Comparison of ENCODE assay signal across 30 cellular contexts in genomic region chr14:61593330-61593729, GRCh38.
A peak's percentile ranks its signal among the peaks of the same experiment; 100 is the strongest.
DNase-seq lines count a peak whose midpoint lies in the region; ATAC-seq, FAIRE-seq and TF ChIP-seq lines count a peak whose summit lies in the region.
"Had no signal": no experiment of that assay in that cellular context is flagged by ENCODE, and none has a peak within 500 bp of the region (broad histone marks: within the 10 kb centered on the region; RNA-seq: fewer than 3 reads in every experiment).

No MANE protein-coding gene starts in this region.

- H3K4me1 Mint-ChIP-seq in activated CD4-positive, alpha-beta T cell treated with anti-CD3 and anti-CD28 coated beads, Interleukin-2, amount 10 ng/mL, durations not matched to agents 24 days and 14 days, result peaks cover 57% of the 10 kb centered on the region
- peaks cover 19% of the 10 kb centered on the region for H3K4me1 Mint-ChIP-seq in astrocyte (ENCODE audit: low read depth, unreplicated experiment)

- in situ Hi-C loops in GM23248 (cut with MboI), result no loop called here

- no peaks in the 10 kb centered on the region for H3K27me3 Mint-ChIP-seq in activated CD4-positive, alpha-beta T cell treated with anti-CD3 and anti-CD28 coated beads, Interleukin-2, amount 10 ng/mL, durations not matched to agents 24 days and 14 days
- no peaks in the 10 kb centered on the region for H3K27me3 Mint-ChIP-seq in astrocyte (ENCODE audit: low read depth, unreplicated experiment)
- H3K27me3 Mint-ChIP-seq: activated naive CD8-positive, alpha-beta T cell; naive thymus-derived CD8-positive, alpha-beta T cell had no signal

- TF ChIP-seq CTCF in astrocyte (IDR thresholded peaks at IDR 0.05; ENCODE audit: insufficient read depth, low read depth, low read length), result no peak
- TF ChIP-seq CTCF in osteoblast (IDR thresholded peaks at IDR 0.05; ENCODE audit: extremely low read depth, low read depth, low read length), result no peak

- H3K4me2 ChIP-seq in GM23248 (ENCODE audit: unreplicated experiment) (no peak overlapping the region), astrocyte (ENCODE audit: low read length) (no peak overlapping the region), osteoblast (ENCODE audit: insufficient read depth, low read length) (no peak overlapping the region)

- H3K27ac ChIP-seq in GM23248 (peak overlapping the region; percentile 94), astrocyte (ENCODE audit: low read depth, low read length) (peak overlapping the region; percentile 84), osteoblast (ENCODE audit: low read depth, low read length) (peak overlapping the region; percentile 79)
- H3K27ac ChIP-seq: esophagus muscularis mucosa, ovary, Peyer's patch, stomach, WERI-Rb-1 had no signal

- H3K9me3 Mint-ChIP-seq in activated CD4-positive, alpha-beta T cell treated with anti-CD3 and anti-CD28 coated beads, Interleukin-2, amount 10 ng/mL, durations not matched to agents 24 days and 14 days, result peaks cover 4% of the 10 kb centered on the region
- H3K9me3 Mint-ChIP-seq in astrocyte (ENCODE audit: unreplicated experiment), result no peaks in the 10 kb centered on the region

- 58 to 62% methylated on average over 3 of the region's 3 CpGs for WGBS in GM23248 (ENCODE audit: low coverage in 1 of 2, low lambda C conversion rate in 2 of 2, missing lambda C conversion rate in 2 of 2), 2 experiments

- H3K9me2 ChIP-seq in GM23248 (ENCODE audit: insufficient read depth), result no peaks in the 10 kb centered on the region

- no peak for DNase-seq in activated CD4-positive, alpha-beta T cell treated with anti-CD3 and anti-CD28 coated beads, Interleukin-2, amount 10 ng/mL, durations not matched to agents 24 days and 14 days
- no peak for DNase-seq in activated CD4-positive, alpha-beta T cell treated with anti-CD3 and anti-CD28 coated beads for 4 hours
- DNase-seq in GM23248 (peak; percentile 36), astrocyte (ENCODE audit: low read depth) (no peak), osteoblast (ENCODE audit: insufficient read length, low spot score, missing footprints) (no peak), NCI-H2171 treated with DMSO at 0.1 percent for 48 hours (lab: John Stamatoyannopoulos, UW) (no peak)
- DNase-seq: activated CD4-positive, alpha-beta T cell treated with anti-CD3 and anti-CD28 coated beads, Interleukin-2, amount 10 ng/mL, durations not matched to agents 7 days and 5 days; Caco-2; caudate nucleus; DMS53; foreskin melanocyte; HCEC 1CT; heart right ventricle; kidney; midbrain; naive thymus-derived CD8-positive, alpha-beta T cell; NCI-H146; NCI-H748 treated with DMSO at 0.1 percent for 48 hours; ovary; Peyer's patch; SHP77 treated with DMSO at 0.1 percent for 48 hours; stomach; T1000; WERI-Rb-1 had no signal

- H3F3A ChIP-seq in GM23248 (ENCODE audit: insufficient read depth), result peaks cover 44% of the 10 kb centered on the region

- H3K4me3 Mint-ChIP-seq in activated CD4-positive, alpha-beta T cell treated with anti-CD3 and anti-CD28 coated beads, Interleukin-2, amount 10 ng/mL, durations not matched to agents 24 days and 14 days, result no peak overlapping the region
- H3K4me3 Mint-ChIP-seq in astrocyte (ENCODE audit: unreplicated experiment), result no peak overlapping the region
- H3K4me3 Mint-ChIP-seq: activated CD4-positive, alpha-beta T cell treated with anti-CD3 and anti-CD28 coated beads, Interleukin-2, amount 10 ng/mL, durations not matched to agents 7 days and 5 days; activated naive CD8-positive, alpha-beta T cell; naive thymus-derived CD8-positive, alpha-beta T cell had no signal

- H3K9ac ChIP-seq in GM23248, result no peak overlapping the region
- H3K9ac ChIP-seq in astrocyte (ENCODE audit: low read length), result no peak overlapping the region

- ATAC-seq in HG03196 (IDR thresholded peaks at IDR 0.05; ENCODE audit: unreplicated experiment) (no peak), HG03457 (IDR thresholded peaks at IDR 0.05; ENCODE audit: unreplicated experiment) (no peak)
- ATAC-seq: heart right ventricle; naive thymus-derived CD8-positive, alpha-beta T cell had no signal

- no peaks in the 10 kb centered on the region for H4K20me1 ChIP-seq in GM23248 (ENCODE audit: insufficient read depth)
- no peaks in the 10 kb centered on the region for H4K20me1 ChIP-seq in astrocyte (ENCODE audit: insufficient read depth, low read length)
- no peaks in the 10 kb centered on the region for H4K20me1 ChIP-seq in osteoblast (ENCODE audit: insufficient read depth, low read length)

- H3K9me3 ChIP-seq in GM23248 (ENCODE audit: low read depth) (no peaks in the 10 kb centered on the region), astrocyte (ENCODE audit: insufficient read depth, low read depth, low read length) (no peaks in the 10 kb centered on the region), osteoblast (ENCODE audit: low read depth, low read length) (no peaks in the 10 kb centered on the region)
- H3K9me3 ChIP-seq: esophagus muscularis mucosa, ovary, Peyer's patch, stomach had no signal

- intact Hi-C loops in activated CD4-positive, alpha-beta T cell treated with anti-CD3 and anti-CD28 coated beads, Interleukin-2, amount 10 ng/mL, durations not matched to agents 24 days and 14 days (cut with micrococcal nuclease), result loop anchor here (10.0 kb wide), 1 partner anchor 249 kb away; no protein-coding TSS in a partner anchor

- FAIRE-seq in astrocyte (lab: Jason Lieb, UNC), result no peak
- FAIRE-seq: G401.6, kidney had no signal

- no peak overlapping the region for H2AFZ ChIP-seq in GM23248
- no peak overlapping the region for H2AFZ ChIP-seq in astrocyte (ENCODE audit: low read depth, low read length)
- H2AFZ ChIP-seq in osteoblast (ENCODE audit: low read length), result no peak overlapping the region

- H3K79me2 ChIP-seq in GM23248 (ENCODE audit: insufficient read depth), result peaks cover 56% of the 10 kb centered on the region
- no peaks in the 10 kb centered on the region for H3K79me2 ChIP-seq in astrocyte (ENCODE audit: insufficient read depth, low read length)
- H3K79me2 ChIP-seq in osteoblast (ENCODE audit: insufficient read depth, low read length), result peaks cover 2% of the 10 kb centered on the region

- H3K4me1 ChIP-seq in GM23248 (ENCODE audit: insufficient read depth), result peaks cover 47% of the 10 kb centered on the region
- peaks cover 25% of the 10 kb centered on the region for H3K4me1 ChIP-seq in astrocyte (ENCODE audit: insufficient read depth, low read length)
- peaks cover 34% of the 10 kb centered on the region for H3K4me1 ChIP-seq in osteoblast (ENCODE audit: insufficient read depth, low read length)
- H3K4me1 ChIP-seq: Peyer's patch had no signal

- peak overlapping the region; percentile 12 for H3K27ac Mint-ChIP-seq in activated CD4-positive, alpha-beta T cell treated with anti-CD3 and anti-CD28 coated beads, Interleukin-2, amount 10 ng/mL, durations not matched to agents 24 days and 14 days
- no peak overlapping the region for H3K27ac Mint-ChIP-seq in astrocyte (ENCODE audit: unreplicated experiment)
- H3K27ac Mint-ChIP-seq: activated CD4-positive, alpha-beta T cell treated with anti-CD3 and anti-CD28 coated beads, Interleukin-2, amount 10 ng/mL, durations not matched to agents 7 days and 5 days had no signal

- no peak overlapping the region for H3K4me3 ChIP-seq in GM23248
- no peak overlapping the region for H3K4me3 ChIP-seq in astrocyte (ENCODE audit: insufficient read depth, low read depth, low read length)
- H3K4me3 ChIP-seq in osteoblast (ENCODE audit: insufficient read depth, low read length), result no peak overlapping the region
- H3K4me3 ChIP-seq: esophagus muscularis mucosa, heart right ventricle, ovary, Peyer's patch, skin epidermis, stomach had no signal

- H3K36me3 Mint-ChIP-seq in activated CD4-positive, alpha-beta T cell treated with anti-CD3 and anti-CD28 coated beads, Interleukin-2, amount 10 ng/mL, durations not matched to agents 24 days and 14 days (ENCODE audit: low read depth), result peaks cover 3% of the 10 kb centered on the region
- peaks cover 4% of the 10 kb centered on the region for H3K36me3 Mint-ChIP-seq in astrocyte (ENCODE audit: low read depth, unreplicated experiment)
- H3K36me3 Mint-ChIP-seq: activated naive CD8-positive, alpha-beta T cell; naive thymus-derived CD8-positive, alpha-beta T cell had no signal

- H3K36me3 ChIP-seq in GM23248 (ENCODE audit: low read depth), result no peaks in the 10 kb centered on the region
- H3K36me3 ChIP-seq in astrocyte (ENCODE audit: insufficient read depth, low read length), result no peaks in the 10 kb centered on the region
- H3K36me3 ChIP-seq in osteoblast (ENCODE audit: insufficient read depth, low read length), result no peaks in the 10 kb centered on the region
- H3K36me3 ChIP-seq: esophagus muscularis mucosa, heart right ventricle, ovary, Peyer's patch, stomach, WERI-Rb-1 had no signal

- H3K27me3 ChIP-seq in GM23248 (replicated peaks; ENCODE audit: insufficient read depth) (no peaks in the 10 kb centered on the region), astrocyte (ENCODE audit: insufficient read depth, low read length) (no peaks in the 10 kb centered on the region), osteoblast (ENCODE audit: insufficient read depth, low read length) (no peaks in the 10 kb centered on the region)
- H3K27me3 ChIP-seq: esophagus muscularis mucosa, heart right ventricle, ovary, Peyer's patch, stomach had no signal
